In genomic region chr14:44165286-44165685, GRCh38 we compare ENCODE assay signal across 22 cellular contexts.
DNase-seq lines count a peak whose midpoint lies in the region; ATAC-seq and TF ChIP-seq lines count a peak whose summit lies in the region.
"Had no signal": no experiment of that assay in that cellular context is flagged by ENCODE, and none has a peak within 500 bp of the region (broad histone marks: within the 10 kb centered on the region; RNA-seq: fewer than 3 reads in every experiment).

No MANE protein-coding gene starts in this region.

- H3K27me3 Mint-ChIP-seq in endodermal cell (ENCODE audit: insufficient read depth), result no peaks in the 10 kb centered on the region
- H3K27me3 Mint-ChIP-seq in activated CD4-positive, alpha-beta T cell treated with anti-CD3 and anti-CD28 coated beads for 36 hours, result no peaks in the 10 kb centered on the region
- H3K27me3 Mint-ChIP-seq: CD4-positive, alpha-beta T cell; T-cell had no signal

- no peak overlapping the region for H3K4me3 ChIP-seq in endodermal cell (ENCODE audit: low read length)
- H3K4me3 ChIP-seq in mesenchymal stem cell (ENCODE audit: insufficient read depth in 1 of 2, low read depth in 1 of 2, low read length in 2 of 2), result no peak overlapping the region
- no peak overlapping the region for H3K4me3 ChIP-seq in BE2C (ENCODE audit: low read depth, low read length)
- H3K4me3 ChIP-seq: BLaER1, GM23338, K562 had no signal

- no peak overlapping the region for H3K4me2 ChIP-seq in mesenchymal stem cell (ENCODE audit: low read length, poor library complexity, severe bottlenecking)
- H3K4me2 ChIP-seq: BLaER1, GM23338 had no signal

- no peak overlapping the region for H4K8ac ChIP-seq in mesenchymal stem cell (ENCODE audit: low read length)

- H2AFZ ChIP-seq in mesenchymal stem cell (ENCODE audit: low read depth, low read length), result no peak overlapping the region
- H2AFZ ChIP-seq: GM23338 had no signal

- H3K9ac ChIP-seq in endodermal cell (ENCODE audit: extremely low read depth, low read length, poor library complexity, severe bottlenecking) (no peak overlapping the region), mesenchymal stem cell (ENCODE audit: low read length) (no peak overlapping the region)
- H3K9ac ChIP-seq: BLaER1 had no signal

- H3K36me3 ChIP-seq in endodermal cell (ENCODE audit: control insufficient read depth, insufficient read depth, low read length) (no peaks in the 10 kb centered on the region), mesenchymal stem cell (ENCODE audit: control insufficient read depth in 1 of 2, insufficient read depth in 2 of 2, low read depth in 1 of 2, low read length in 2 of 2) (no peaks in the 10 kb centered on the region), BE2C (no peaks in the 10 kb centered on the region)
- H3K36me3 ChIP-seq: BLaER1 had no signal

- H3K4me1 Mint-ChIP-seq in endodermal cell, result peaks cover 7% of the 10 kb centered on the region
- H3K4me1 Mint-ChIP-seq in activated CD4-positive, alpha-beta T cell treated with anti-CD3 and anti-CD28 coated beads for 36 hours, result no peaks in the 10 kb centered on the region
- H3K4me1 Mint-ChIP-seq: GM23338, T-cell had no signal

- H3K4me1 ChIP-seq in endodermal cell (ENCODE audit: control insufficient read depth, insufficient read depth, low read length) (no peaks in the 10 kb centered on the region), mesenchymal stem cell (ENCODE audit: control insufficient read depth, insufficient read depth, low read depth, low read length) (no peaks in the 10 kb centered on the region), BE2C (no peaks in the 10 kb centered on the region)
- H3K4me1 ChIP-seq: BLaER1 had no signal

- H3K27ac ChIP-seq in endodermal cell (ENCODE audit: low read depth, low read length) (no peak overlapping the region), mesenchymal stem cell (ENCODE audit: low read length, poor library complexity, severe bottlenecking) (no peak overlapping the region)
- H3K27ac ChIP-seq: BLaER1 had no signal

- peak; percentile 11 for DNase-seq in H4 (ENCODE audit: low spot score)
- peak; percentile 19 for DNase-seq in NCI-H1694 treated with DMSO at 0.1 percent for 48 hours (lab: John Stamatoyannopoulos, UW)
- DNase-seq in endodermal cell, result no peak
- DNase-seq in mesenchymal stem cell, result peak; percentile 35
- DNase-seq in activated CD4-positive, alpha-beta T cell treated with anti-CD3 and anti-CD28 coated beads for 36 hours, result no peak
- no peak for DNase-seq in BE2C
- DNase-seq: CD4-positive, alpha-beta T cell; COR-L47; DND-41; MM.1S; NCI-H1092; NCI-H1436; NCI-H2029; NCI-H446 treated with DMSO at 0.1 percent for 48 hours; NCI-H748 treated with DMSO at 0.1 percent for 48 hours; T-cell had no signal

- intact Hi-C loops in activated CD4-positive, alpha-beta T cell treated with anti-CD3 and anti-CD28 coated beads for 36 hours (cut with DNase I, micrococcal nuclease), result no loop called here

- H3K18ac ChIP-seq in mesenchymal stem cell (ENCODE audit: low read depth in 1 of 2, low read length in 2 of 2), result no peak overlapping the region

- no peaks in the 10 kb centered on the region for H3K79me1 ChIP-seq in mesenchymal stem cell (replicated peaks; ENCODE audit: low read length, poor library complexity, severe bottlenecking)

- peaks cover 8% of the 10 kb centered on the region for H3K9me3 Mint-ChIP-seq in endodermal cell
- peaks cover 7% of the 10 kb centered on the region for H3K9me3 Mint-ChIP-seq in activated CD4-positive, alpha-beta T cell treated with anti-CD3 and anti-CD28 coated beads for 36 hours (ENCODE audit: low read depth)

- H3K14ac ChIP-seq in mesenchymal stem cell (ENCODE audit: low read length in 2 of 2), result no peak overlapping the region

- peaks cover 3% of the 10 kb centered on the region for H3K36me3 Mint-ChIP-seq in endodermal cell (ENCODE audit: low read depth)
- H3K36me3 Mint-ChIP-seq in activated CD4-positive, alpha-beta T cell treated with anti-CD3 and anti-CD28 coated beads for 36 hours (ENCODE audit: low read depth), result no peaks in the 10 kb centered on the region
- H3K36me3 Mint-ChIP-seq: T-cell had no signal

- ATAC-seq in activated CD4-positive, alpha-beta T cell treated with anti-CD3 and anti-CD28 coated beads for 36 hours, result no peak
- no peak for ATAC-seq in HG03196 (IDR thresholded peaks at IDR 0.05; ENCODE audit: unreplicated experiment)
- ATAC-seq: GM23338, HCT116, K562, Panc1, T-cell had no signal

- H3K27me3 ChIP-seq in endodermal cell (ENCODE audit: control insufficient read depth, insufficient read depth, low read length, poor library complexity, severe bottlenecking) (no peaks in the 10 kb centered on the region), mesenchymal stem cell (ENCODE audit: control insufficient read depth in 1 of 2, insufficient read depth in 1 of 2, low read length in 2 of 2) (no peaks in the 10 kb centered on the region), BE2C (no peaks in the 10 kb centered on the region)
- H3K27me3 ChIP-seq: BLaER1 had no signal

- no peak overlapping the region for H2AK5ac ChIP-seq in mesenchymal stem cell (ENCODE audit: low read length, severe bottlenecking)

- CTCF ChIA-PET in activated CD4-positive, alpha-beta T cell treated with anti-CD3 and anti-CD28 coated beads for 36 hours (lab: Charles Lee), result no interaction called here

- H3K4ac ChIP-seq in mesenchymal stem cell (ENCODE audit: low read depth in 1 of 2, low read length in 2 of 2), result no peak overlapping the region

- peak overlapping the region; percentile 16 for H3K27ac Mint-ChIP-seq in endodermal cell
- H3K27ac Mint-ChIP-seq in activated CD4-positive, alpha-beta T cell treated with anti-CD3 and anti-CD28 coated beads for 36 hours, result no peak overlapping the region
- H3K27ac Mint-ChIP-seq: CD4-positive, alpha-beta T cell; GM23338; T-cell had no signal

- no peak overlapping the region for H3K23ac ChIP-seq in mesenchymal stem cell (ENCODE audit: low read length in 2 of 2)

- peaks cover 13% of the 10 kb centered on the region for H3K9me3 ChIP-seq in endodermal cell (ENCODE audit: control insufficient read depth, low read length)
- no peaks in the 10 kb centered on the region for H3K9me3 ChIP-seq in mesenchymal stem cell (ENCODE audit: control insufficient read depth, low read length)
- no peaks in the 10 kb centered on the region for H3K9me3 ChIP-seq in BE2C

- POLR2A ChIA-PET in activated CD4-positive, alpha-beta T cell treated with anti-CD3 and anti-CD28 coated beads for 36 hours (lab: Charles Lee), result no interaction called here

- H4K91ac ChIP-seq in mesenchymal stem cell (ENCODE audit: low read length), result no peak overlapping the region

- TF ChIP-seq CTCF in endodermal cell (conservative IDR thresholded peaks at IDR 0.05), result no peak
- no peak for TF ChIP-seq CTCF in BE2C (IDR thresholded peaks at IDR 0.05; ENCODE audit: low read depth, low read length)

- H2BK120ac ChIP-seq in mesenchymal stem cell (ENCODE audit: low read depth, low read length), result no peak overlapping the region

- H2BK12ac ChIP-seq in mesenchymal stem cell (ENCODE audit: low read length in 2 of 2), result no peak overlapping the region

- WGBS in endodermal cell (ENCODE audit: insufficient coverage in 1 of 2, insufficient read length in 1 of 2), 2 experiments, result 67% methylated on average over 1 of the region's 1 CpG; no CpG with 5 or more reads in 1 of the 2 experiments
- WGBS in mesenchymal stem cell, result 0% methylated on average over 1 of the region's 1 CpG

- H3K4me3 Mint-ChIP-seq in endodermal cell, result no peak overlapping the region
- no peak overlapping the region for H3K4me3 Mint-ChIP-seq in activated CD4-positive, alpha-beta T cell treated with anti-CD3 and anti-CD28 coated beads for 36 hours
- H3K4me3 Mint-ChIP-seq: CD4-positive, alpha-beta T cell; GM23338; T-cell had no signal

- no peak overlapping the region for H2BK15ac ChIP-seq in mesenchymal stem cell (ENCODE audit: low read depth, poor library complexity, severe bottlenecking)

- H2BK5ac ChIP-seq in mesenchymal stem cell (ENCODE audit: low read depth, low read length, poor library complexity, severe bottlenecking), result no peak overlapping the region

Comparison
In these comparisons a context has a peak if more than half of its experiments do, and no peak if none do; other contexts are left out.
1. DNase-seq: peak in H4 (single experiment), NCI-H1694 treated with DMSO at 0.1 percent for 48 hours (single experiment) and mesenchymal stem cell (single experiment); none in endodermal cell (single experiment), activated CD4-positive, alpha-beta T cell treated with anti-CD3 and anti-CD28 coated beads for 36 hours (single experiment) and BE2C (single experiment).